In genomic region chr20:31663838-31664695, GRCh38 we compare ENCODE assay signal across 1 cellular context.
TF ChIP-seq lines count a peak whose summit lies in the region.

No MANE protein-coding gene starts in this region.

TF ChIP-seq in GM12878, 131 proteins besides CTCF, POLR2A, EP300 and RAD21:
- TF ChIP-seq BACH1 (IDR thresholded peaks at IDR 0.05; ENCODE audit: borderline replicate concordance): no peak
- TF ChIP-seq NR2F1 (conservative IDR thresholded peaks at IDR 0.05): peak; percentile 51; the same call in 1 of the 2 replicates
